8 cellular contexts compared by ENCODE assay signal in the genomic region with DNA sequence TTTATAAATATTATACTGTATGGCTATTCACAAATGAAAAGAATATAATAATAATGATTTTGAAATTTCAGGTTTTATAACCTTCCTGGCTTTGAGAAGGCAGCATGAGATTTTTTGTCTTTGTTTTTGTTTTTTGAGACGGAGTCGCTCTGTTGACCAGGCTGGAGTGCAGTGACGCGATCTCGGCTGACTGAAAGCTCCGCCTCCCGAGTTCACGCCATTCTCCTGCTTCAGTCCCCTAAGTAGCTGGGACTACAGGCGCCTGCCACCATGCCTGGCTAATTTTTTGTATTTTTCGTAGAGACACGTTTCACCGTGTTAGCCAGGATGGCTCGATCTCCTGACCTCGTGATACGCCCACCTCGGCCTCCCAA.
DNase-seq lines count a peak whose midpoint lies in the region; ATAC-seq and TF ChIP-seq lines count a peak whose summit lies in the region.

No MANE protein-coding gene starts in this region.

- TF ChIP-seq CTCF in fibroblast of lung (conservative IDR thresholded peaks at IDR 0.05 in 1 of 2, IDR thresholded peaks at IDR 0.05 in 1 of 2; ENCODE audit: low read depth in 1 of 2, low read length in 2 of 2): no peak
- TF ChIP-seq CTCF in spleen (IDR thresholded peaks at IDR 0.05 in 8 of 11, conservative IDR thresholded peaks at IDR 0.05 in 3 of 11): peak in 1 of 11 experiments; percentile 3

- H3K9me3 ChIP-seq in fibroblast of lung (ENCODE audit: control insufficient read depth, insufficient read depth, low read depth, low read length) (no peaks in the 10 kb centered on the region), spleen (peaks cover 0 to 94% (median 45%) of the 10 kb centered on the region in 8 donors)

- 41 to 85% (median 60%) methylated on average over 16 of the region's 16 CpGs for WGBS in spleen, 5 donors

- no peak for TF ChIP-seq POLR2A in spleen (IDR thresholded peaks at IDR 0.05)

- no peak overlapping the region for H3K27ac ChIP-seq in fibroblast of lung (ENCODE audit: insufficient read depth, low read length)
- peak overlapping the region in 5 of 8 donors; percentile 72 to 88 (median 75) for H3K27ac ChIP-seq in spleen

- H3K4me2 ChIP-seq in fibroblast of lung (ENCODE audit: extremely low read depth, insufficient read depth, low read length): no peak overlapping the region

- DNase-seq in activated CD4-positive, alpha-beta T cell treated with anti-CD3 and anti-CD28 coated beads for 1 hour: peak; percentile 49
- DNase-seq in fibroblast of lung (ENCODE audit: low read depth in 2 of 2) (peak; percentile 57 to 60), spleen (no peak), hepatic stellate cell (ENCODE audit: low spot score) (no peak), retina (no peak)

- peak; percentile 47 for ATAC-seq in GM19395 (IDR thresholded peaks at IDR 0.05; ENCODE audit: unreplicated experiment)
- ATAC-seq in GM18517 (IDR thresholded peaks at IDR 0.05; ENCODE audit: unreplicated experiment): no peak
- ATAC-seq in GM18502 (IDR thresholded peaks at IDR 0.05; ENCODE audit: poor library complexity, unreplicated experiment): no peak

- H4K20me1 ChIP-seq in fibroblast of lung (ENCODE audit: control insufficient read depth, extremely low read depth, insufficient read depth, low read length): no peaks in the 10 kb centered on the region

- no peak overlapping the region for H2AFZ ChIP-seq in fibroblast of lung (ENCODE audit: low read length)

- H3K79me2 ChIP-seq in fibroblast of lung (ENCODE audit: control insufficient read depth, insufficient read depth, low read length): no peaks in the 10 kb centered on the region

- no peaks in the 10 kb centered on the region for H3K27me3 ChIP-seq in fibroblast of lung (ENCODE audit: control insufficient read depth, insufficient read depth, low read length)
- no peaks in the 10 kb centered on the region for H3K27me3 ChIP-seq in spleen (replicated peaks in 1 of 7)

- H3K36me3 ChIP-seq in fibroblast of lung (ENCODE audit: control insufficient read depth, insufficient read depth, low read length): no peaks in the 10 kb centered on the region
- H3K36me3 ChIP-seq in spleen: no peaks in the 10 kb centered on the region

- H3K4me1 ChIP-seq in fibroblast of lung (ENCODE audit: control insufficient read depth, extremely low read depth, insufficient read depth, low read length) (no peaks in the 10 kb centered on the region), spleen (peaks cover 0 to 9% (median 0%) of the 10 kb centered on the region in 6 donors)

- intact Hi-C loops in spleen (cut with DNase I; ENCODE audit: low total_unique reads): no loop called here

- H3K9ac ChIP-seq in fibroblast of lung (ENCODE audit: insufficient read depth, low read length): no peak overlapping the region

- H3K4me3 ChIP-seq in fibroblast of lung (replicated peaks in 1 of 4; ENCODE audit: control extremely low read depth in 1 of 4, insufficient read depth in 1 of 4, low read depth in 3 of 4, low read length in 4 of 4) (peak overlapping the region in 2 of 4 experiments; percentile 44 to 72), spleen (peak overlapping the region in 5 of 8 donors; percentile 36 to 69 (median 46))

Comparison
In these comparisons a context has a peak if more than half of its experiments do, and no peak if none do; other contexts are left out.
1. DNase-seq: peak in activated CD4-positive, alpha-beta T cell treated with anti-CD3 and anti-CD28 coated beads for 1 hour (single experiment) and fibroblast of lung (2 of 2); none in spleen (single experiment), hepatic stellate cell (single experiment) and retina (single experiment).